ENCODE assay signal across 8 cellular contexts in the genomic region with DNA sequence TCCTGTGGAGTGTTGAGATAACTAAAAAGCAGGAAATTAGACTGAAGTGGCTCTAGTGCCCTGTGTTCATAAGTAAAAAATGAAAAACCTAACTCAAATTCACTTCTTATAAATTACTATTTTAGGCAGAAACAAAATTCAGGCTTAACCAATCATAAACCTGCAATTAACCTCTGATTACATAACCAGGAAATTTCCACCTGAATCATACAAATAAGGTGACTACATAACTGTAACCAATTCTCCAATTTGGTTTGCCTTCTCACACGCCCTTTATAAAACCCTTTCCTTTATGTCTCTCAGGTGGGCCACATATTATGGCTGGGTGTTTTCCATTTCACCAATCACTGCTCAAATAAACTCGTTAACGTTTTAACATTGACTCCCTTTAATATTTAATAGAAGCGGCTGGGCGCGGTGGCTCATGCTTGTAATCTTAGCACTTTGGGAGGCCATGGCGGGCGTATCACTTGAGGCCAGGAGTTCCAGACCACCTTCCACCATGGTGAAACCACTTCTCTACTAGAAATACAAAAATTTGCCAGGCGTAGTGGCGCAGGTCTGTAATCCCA. TPM values are rescaled to one million over a fixed set of nuclear protein-coding genes. Genes with fewer than 3 reads are reported as not detected.
DNase-seq lines count a peak whose midpoint lies in the region; ATAC-seq and TF ChIP-seq lines count a peak whose summit lies in the region.

No MANE protein-coding gene starts in this region.

- peaks cover 0 to 18% (median 11%) of the 10 kb centered on the region in 9 donors for H3K4me1 ChIP-seq in heart right ventricle

- CTCF ChIA-PET in activated CD8-positive, alpha-beta T cell treated with anti-CD3 and anti-CD28 coated beads for 36 hours (lab: Charles Lee): interaction anchor here (1.2 to 1.6 kb wide), 2 partner anchors 10 to 19 kb away, joined by 3 to 9 read pairs; no protein-coding TSS in a partner anchor

- H3K27ac Mint-ChIP-seq in activated CD8-positive, alpha-beta T cell treated with anti-CD3 and anti-CD28 coated beads for 36 hours: peak overlapping the region; percentile 92

- POLR2A ChIA-PET in activated CD8-positive, alpha-beta T cell treated with anti-CD3 and anti-CD28 coated beads for 36 hours (lab: Charles Lee): interaction anchor here (0.7 to 3.2 kb wide), 5 partner anchors 9 to 122 kb away, joined by 3 to 16 read pairs (median 4); a partner anchor contains a TSS

- no peaks in the 10 kb centered on the region for H3K9me3 Mint-ChIP-seq in activated CD8-positive, alpha-beta T cell treated with anti-CD3 and anti-CD28 coated beads for 36 hours

- peak overlapping the region; percentile 69 to 100 (median 95) for H3K4me3 ChIP-seq in heart right ventricle
- H3K4me3 ChIP-seq in skeletal muscle cell (ENCODE audit: low read depth, low read length): peak overlapping the region; percentile 91

- no peaks in the 10 kb centered on the region for H3K27me3 Mint-ChIP-seq in activated CD8-positive, alpha-beta T cell treated with anti-CD3 and anti-CD28 coated beads for 36 hours

- no peaks in the 10 kb centered on the region for H3K9me3 ChIP-seq in heart right ventricle

- intact Hi-C loops in Right ventricle myocardium inferior (cut with DNase I) (loop anchor here (10.0 kb wide), 1 partner anchor 122 kb away; a partner anchor contains a TSS), left ventricle myocardium superior (cut with micrococcal nuclease) (no loop called here), heart right ventricle (cut with DNase I) (loop anchor here in 2 of 10 donors (5.0 to 10.0 kb wide), 2 partner anchors 122 to 414 kb away; a partner anchor contains a TSS)
- intact Hi-C loops in activated CD8-positive, alpha-beta T cell treated with anti-CD3 and anti-CD28 coated beads for 36 hours (cut with micrococcal nuclease): no loop called here

- peaks cover 25% of the 10 kb centered on the region for H3K36me3 Mint-ChIP-seq in activated CD8-positive, alpha-beta T cell treated with anti-CD3 and anti-CD28 coated beads for 36 hours (ENCODE audit: low read depth)

- 3% methylated on average over 10 of the region's 10 CpGs for WGBS in heart right ventricle, 2 donors

- no peaks in the 10 kb centered on the region for H3K27me3 ChIP-seq in heart right ventricle

- DNase-seq in Right ventricle myocardium inferior (ENCODE audit: missing footprints) (peak; percentile 70), left ventricle myocardium superior (no peak), heart right ventricle (no peak), skeletal muscle cell (ENCODE audit: low read depth) (no peak), iPS-NIHi11 (ENCODE audit: low spot score) (no peak), NOMO-1 (lab: John Stamatoyannopoulos, UW; ENCODE audit: unreplicated experiment in 2 of 2) (no peak), 8988T (no peak)
- peak; percentile 41 for DNase-seq in activated CD8-positive, alpha-beta T cell treated with anti-CD3 and anti-CD28 coated beads for 36 hours

- peak overlapping the region; percentile 91 for H3K4me3 Mint-ChIP-seq in activated CD8-positive, alpha-beta T cell treated with anti-CD3 and anti-CD28 coated beads for 36 hours

- peak overlapping the region in 9 of 10 donors; percentile 69 to 89 (median 84) for H3K27ac ChIP-seq in heart right ventricle

- TF ChIP-seq CTCF in activated CD8-positive, alpha-beta T cell treated with anti-CD3 and anti-CD28 coated beads for 36 hours (IDR thresholded peaks at IDR 0.05): no peak
- no peak for TF ChIP-seq CTCF in heart right ventricle (IDR thresholded peaks at IDR 0.05)

- H3K36me3 ChIP-seq in heart right ventricle: peaks cover 0 to 34% (median 0%) of the 10 kb centered on the region in 9 donors

- H3K4me1 Mint-ChIP-seq in activated CD8-positive, alpha-beta T cell treated with anti-CD3 and anti-CD28 coated beads for 36 hours (ENCODE audit: low read depth): peaks cover 23% of the 10 kb centered on the region

- ATAC-seq in Right ventricle myocardium inferior (no peak), left ventricle myocardium superior (no peak), heart right ventricle (no peak)
- no peak for ATAC-seq in activated CD8-positive, alpha-beta T cell treated with anti-CD3 and anti-CD28 coated beads for 36 hours

RNA-seq across cellular contexts. Expression of a gene that starts 22.9 kb away (rescaled TPM):
- 1.3 TPM for total RNA-seq in Right ventricle myocardium inferior
- total RNA-seq in left ventricle myocardium superior: 1.1 TPM
- total RNA-seq in activated CD8-positive, alpha-beta T cell treated with anti-CD3 and anti-CD28 coated beads for 36 hours: 10 to 100 TPM; 15.6 to 15.7 TPM
- total RNA-seq in heart right ventricle: 1 to 10 TPM in 9 of 10 donors, under 1 TPM in 1; 0.93 to 2.2 (median 1.7) TPM
- polyA plus RNA-seq in heart right ventricle: under 1 TPM; 0.10 to 0.44 TPM

Comparison
In these comparisons a context has a peak if more than half of its experiments do, and no peak if none do; other contexts are left out.
1. DNase-seq: peak in Right ventricle myocardium inferior (single experiment) and activated CD8-positive, alpha-beta T cell treated with anti-CD3 and anti-CD28 coated beads for 36 hours (single experiment); none in left ventricle myocardium superior (single experiment), heart right ventricle (0 of 2), skeletal muscle cell (single experiment), iPS-NIHi11 (single experiment), NOMO-1 (0 of 2) and 8988T (single experiment).